22 cellular contexts compared by ENCODE assay signal in the genomic region with DNA sequence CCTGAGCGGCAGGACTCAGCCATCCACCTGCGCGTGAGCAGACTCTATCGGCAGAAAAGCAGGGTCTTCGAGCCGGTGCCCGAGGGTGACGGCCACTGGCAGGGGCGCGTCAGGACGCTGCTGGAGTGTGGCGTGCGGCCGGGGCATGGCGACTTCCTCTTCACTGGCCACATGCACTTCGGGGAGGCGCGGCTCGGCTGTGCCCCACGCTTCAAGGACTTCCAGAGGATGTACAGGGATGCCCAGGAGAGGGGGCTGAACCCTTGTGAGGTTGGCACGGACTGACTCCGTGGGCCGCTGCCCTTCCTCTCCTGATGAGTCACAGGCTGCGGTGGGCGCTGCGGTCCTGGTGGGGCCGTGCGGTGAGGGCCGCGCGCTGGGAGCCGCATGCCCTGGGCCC. TPM values are rescaled to one million over a fixed set of nuclear protein-coding genes. Genes with fewer than 3 reads are reported as not detected.
DNase-seq lines count a peak whose midpoint lies in the region; ATAC-seq and TF ChIP-seq lines count a peak whose summit lies in the region.
"Had no signal": no experiment of that assay in that cellular context is flagged by ENCODE, and none has a peak within 500 bp of the region (broad histone marks: within the 10 kb centered on the region; RNA-seq: fewer than 3 reads in every experiment).

No MANE protein-coding gene starts in this region.

- no peak overlapping the region for H2BK12ac ChIP-seq in mesenchymal stem cell (ENCODE audit: low read length in 2 of 2)

- POLR2A ChIA-PET in OCI-LY7 (lab: Charles Lee) = no interaction called here

- ATAC-seq in natural killer cell = no peak
- ATAC-seq in natural killer cell treated with Interleukin-12 subunit alpha and Interleukin-12 subunit beta and Interleukin-15 and Interleukin-18, amount 100 ng/mL, for 72 hours = no peak
- ATAC-seq in central memory CD8-positive, alpha-beta T cell (replicated peaks; ENCODE audit: extremely low read depth, poor library complexity, severe bottlenecking) = no peak
- ATAC-seq: A549; CD8-positive, alpha-beta T cell; GM12878; HepG2 had no signal

- H3K27me3 Mint-ChIP-seq in natural killer cell (ENCODE audit: low read depth in 2 of 2) = no peaks in the 10 kb centered on the region
- no peaks in the 10 kb centered on the region for H3K27me3 Mint-ChIP-seq in natural killer cell treated with Interleukin-12 subunit alpha and Interleukin-12 subunit beta and Interleukin-15 and Interleukin-18, amount 100 ng/mL, for 72 hours
- peaks cover 2% of the 10 kb centered on the region for H3K27me3 Mint-ChIP-seq in central memory CD8-positive, alpha-beta T cell

- H2BK120ac ChIP-seq in mesenchymal stem cell (ENCODE audit: low read depth, low read length) = no peak overlapping the region

- no peak overlapping the region for H3K23ac ChIP-seq in mesenchymal stem cell (ENCODE audit: low read length in 2 of 2)

- H2AFZ ChIP-seq in mesenchymal stem cell (ENCODE audit: low read depth, low read length) (no peak overlapping the region), OCI-LY7 (ENCODE audit: low read length) (no peak overlapping the region)
- H2AFZ ChIP-seq: GM23248 had no signal

- 96% methylated on average over 29 of the region's 32 CpGs for WGBS in mesenchymal stem cell

- H3K14ac ChIP-seq in mesenchymal stem cell (ENCODE audit: low read length in 2 of 2) = no peak overlapping the region

- H3K27ac ChIP-seq in mesenchymal stem cell (ENCODE audit: low read length, poor library complexity, severe bottlenecking) = no peak overlapping the region
- H3K27ac ChIP-seq in OCI-LY7 (ENCODE audit: low read depth, low read length, poor library complexity, severe bottlenecking) = no peak overlapping the region
- H3K27ac ChIP-seq: 22Rv1, A549, BLaER1, GM23248 had no signal

- no peaks in the 10 kb centered on the region for H3K9me3 ChIP-seq in mesenchymal stem cell (ENCODE audit: control insufficient read depth, low read length)
- H3K9me3 ChIP-seq in OCI-LY7 (ENCODE audit: low read length) = no peaks in the 10 kb centered on the region
- H3K9me3 ChIP-seq: A549, BLaER1 had no signal

- DNase-seq in natural killer cell (no peak), mesenchymal stem cell (no peak), C1 segment of cervical spinal cord (lab: John Stamatoyannopoulos, UW) (no peak), NOMO-1 treated with DMSO at 0.1 percent for 48 hours (lab: John Stamatoyannopoulos, UW; ENCODE audit: unreplicated experiment) (no peak), OCI-LY7 (ENCODE audit: low spot score) (no peak), NCI-H1105 (lab: John Stamatoyannopoulos, UW) (no peak)
- no peak for DNase-seq in natural killer cell treated with Interleukin-12 subunit alpha and Interleukin-12 subunit beta and Interleukin-15 and Interleukin-18, amount 100 ng/mL, for 72 hours (ENCODE audit: low spot score)
- no peak for DNase-seq in central memory CD8-positive, alpha-beta T cell (ENCODE audit: low spot score in 2 of 2)
- DNase-seq: AML-193; CD8-positive, alpha-beta T cell; DMS 273 treated with DMSO at 0.1 percent for 48 hours; DMS53; DND-41; EL; GM23248; HCEC 1CT; HFFc6 had no signal

- H3K4me3 ChIP-seq in mesenchymal stem cell (ENCODE audit: insufficient read depth in 1 of 2, low read depth in 1 of 2, low read length in 2 of 2) = no peak overlapping the region
- no peak overlapping the region for H3K4me3 ChIP-seq in OCI-LY7 (ENCODE audit: low read depth, low read length, poor library complexity, severe bottlenecking)
- H3K4me3 ChIP-seq: A549, BLaER1, GM12878, GM23248 had no signal

- H4K20me1 ChIP-seq in OCI-LY7 (ENCODE audit: insufficient read depth, low read length) = no peaks in the 10 kb centered on the region

- no peak overlapping the region for H2AK5ac ChIP-seq in mesenchymal stem cell (ENCODE audit: low read length, severe bottlenecking)

- H3K4me2 ChIP-seq in mesenchymal stem cell (ENCODE audit: low read length, poor library complexity, severe bottlenecking) (no peak overlapping the region), OCI-LY7 (ENCODE audit: low read length) (no peak overlapping the region)
- H3K4me2 ChIP-seq: A549, BLaER1 had no signal

- no peak overlapping the region for H3K9ac ChIP-seq in mesenchymal stem cell (ENCODE audit: low read length)
- H3K9ac ChIP-seq: BLaER1, GM23248 had no signal

- no peaks in the 10 kb centered on the region for H3K9me2 ChIP-seq in OCI-LY7 (ENCODE audit: insufficient read depth, low read length)

- H2BK5ac ChIP-seq in mesenchymal stem cell (ENCODE audit: low read depth, low read length, poor library complexity, severe bottlenecking) = no peak overlapping the region

- no TSS peak for BruUV-seq in OCI-LY7 (replicated peaks; lab: Mats Ljungman, UMichigan)

- H3K27me3 ChIP-seq in mesenchymal stem cell (ENCODE audit: control insufficient read depth in 1 of 2, insufficient read depth in 1 of 2, low read length in 2 of 2) = no peaks in the 10 kb centered on the region

- no peaks in the 10 kb centered on the region for H3K9me3 Mint-ChIP-seq in natural killer cell
- no peaks in the 10 kb centered on the region for H3K9me3 Mint-ChIP-seq in natural killer cell treated with Interleukin-12 subunit alpha and Interleukin-12 subunit beta and Interleukin-15 and Interleukin-18, amount 100 ng/mL, for 72 hours
- no peaks in the 10 kb centered on the region for H3K9me3 Mint-ChIP-seq in central memory CD8-positive, alpha-beta T cell
- H3K9me3 Mint-ChIP-seq: CD8-positive, alpha-beta T cell; HFFc6 had no signal

- H3K79me2 ChIP-seq in OCI-LY7 (ENCODE audit: insufficient read depth, low read depth, low read length) = no peaks in the 10 kb centered on the region

- H2BK15ac ChIP-seq in mesenchymal stem cell (ENCODE audit: low read depth, poor library complexity, severe bottlenecking) = no peak overlapping the region

- peaks cover 54% of the 10 kb centered on the region for H3K4me1 ChIP-seq in mesenchymal stem cell (ENCODE audit: control insufficient read depth, insufficient read depth, low read depth, low read length)
- H3K4me1 ChIP-seq in OCI-LY7 (ENCODE audit: insufficient read depth, low read length, poor library complexity, severe bottlenecking) = peaks cover 9% of the 10 kb centered on the region

- H3K4me3 Mint-ChIP-seq in natural killer cell = peak overlapping the region; percentile 66
- no peak overlapping the region for H3K4me3 Mint-ChIP-seq in natural killer cell treated with Interleukin-12 subunit alpha and Interleukin-12 subunit beta and Interleukin-15 and Interleukin-18, amount 100 ng/mL, for 72 hours
- H3K4me3 Mint-ChIP-seq in central memory CD8-positive, alpha-beta T cell = no peak overlapping the region
- H3K4me3 Mint-ChIP-seq: CD8-positive, alpha-beta T cell; HFFc6 had no signal

- intact Hi-C loops in natural killer cell (cut with micrococcal nuclease) = no loop called here
- intact Hi-C loops in OCI-LY7 (cut with micrococcal nuclease; ENCODE audit: unreplicated experiment) = no loop called here

- H3K4me1 Mint-ChIP-seq in natural killer cell = peaks cover 18 to 58% of the 10 kb centered on the region in 2 donors
- H3K4me1 Mint-ChIP-seq in natural killer cell treated with Interleukin-12 subunit alpha and Interleukin-12 subunit beta and Interleukin-15 and Interleukin-18, amount 100 ng/mL, for 72 hours (ENCODE audit: low read depth in 2 of 2) = peaks cover 0 to 24% of the 10 kb centered on the region in 2 donors
- H3K4me1 Mint-ChIP-seq in central memory CD8-positive, alpha-beta T cell = peaks cover 5% of the 10 kb centered on the region

- H3K18ac ChIP-seq in mesenchymal stem cell (ENCODE audit: low read depth in 1 of 2, low read length in 2 of 2) = no peak overlapping the region

- peak overlapping the region; percentile 84 to 87 for H3K27ac Mint-ChIP-seq in natural killer cell
- no peak overlapping the region for H3K27ac Mint-ChIP-seq in natural killer cell treated with Interleukin-12 subunit alpha and Interleukin-12 subunit beta and Interleukin-15 and Interleukin-18, amount 100 ng/mL, for 72 hours
- peak overlapping the region; percentile 46 for H3K27ac Mint-ChIP-seq in central memory CD8-positive, alpha-beta T cell (ENCODE audit: low read depth)
- H3K27ac Mint-ChIP-seq: CD8-positive, alpha-beta T cell; HFFc6 had no signal

- peaks cover 44% of the 10 kb centered on the region for H3K79me1 ChIP-seq in mesenchymal stem cell (replicated peaks; ENCODE audit: low read length, poor library complexity, severe bottlenecking)

- no peak for TF ChIP-seq CTCF in natural killer cell (IDR thresholded peaks at IDR 0.05)
- TF ChIP-seq CTCF in OCI-LY7 (conservative IDR thresholded peaks at IDR 0.05; ENCODE audit: low read length) = no peak

- peak overlapping the region; percentile 11 for H4K91ac ChIP-seq in mesenchymal stem cell (ENCODE audit: low read length)

- H4K8ac ChIP-seq in mesenchymal stem cell (ENCODE audit: low read length) = no peak overlapping the region

- peaks cover 59 to 83% of the 10 kb centered on the region in 2 experiments for H3K36me3 ChIP-seq in mesenchymal stem cell (ENCODE audit: control insufficient read depth in 1 of 2, insufficient read depth in 2 of 2, low read depth in 1 of 2, low read length in 2 of 2)
- H3K36me3 ChIP-seq in OCI-LY7 (ENCODE audit: insufficient read depth, low read length) = no peaks in the 10 kb centered on the region

- H3K4ac ChIP-seq in mesenchymal stem cell (ENCODE audit: low read depth in 1 of 2, low read length in 2 of 2) = no peak overlapping the region

- CTCF ChIA-PET in OCI-LY7 (lab: Charles Lee; ENCODE audit: unreplicated experiment) = no interaction called here

- H3K36me3 Mint-ChIP-seq in natural killer cell = no peaks in the 10 kb centered on the region
- H3K36me3 Mint-ChIP-seq in natural killer cell treated with Interleukin-12 subunit alpha and Interleukin-12 subunit beta and Interleukin-15 and Interleukin-18, amount 100 ng/mL, for 72 hours = peaks cover 5% of the 10 kb centered on the region
- peaks cover 43% of the 10 kb centered on the region for H3K36me3 Mint-ChIP-seq in central memory CD8-positive, alpha-beta T cell (ENCODE audit: insufficient read depth)

RNA-seq across cellular contexts. Expression of a gene that starts 14.9 kb away (rescaled TPM):
- total RNA-seq in natural killer cell (100 to 1,000 TPM; 227 to 390 (median 325) TPM), OCI-LY7 (2022) (19.3 and 23.3 TPM in 2 replicates)
- total RNA-seq in natural killer cell treated with Interleukin-12 subunit alpha and Interleukin-12 subunit beta and Interleukin-15 and Interleukin-18, amount 100 ng/mL, for 72 hours = 100 to 1,000 TPM; 179 to 208 TPM
- 15.1 TPM for polyA plus RNA-seq in mesenchymal stem cell (2013, experiment 1 of 2)
- polyA plus RNA-seq in mesenchymal stem cell (2013, experiment 2 of 2) = 14.1 TPM
- 16.9 and 18.8 TPM in 2 replicates for total RNA-seq in OCI-LY7 (2014; rRNA removed; shearing (Covaris generic))

Comparison
In these comparisons a context has a peak if more than half of its experiments do, and no peak if none do; other contexts are left out.
1. H3K27ac Mint-ChIP-seq: peak in natural killer cell (2 of 2) and central memory CD8-positive, alpha-beta T cell (single experiment); none in natural killer cell treated with Interleukin-12 subunit alpha and Interleukin-12 subunit beta and Interleukin-15 and Interleukin-18, amount 100 ng/mL, for 72 hours (0 of 2).
2. RNA of a gene that starts 14.9 kb away (total RNA-seq): 227 to 390 TPM in natural killer cell and 179 to 208 TPM in natural killer cell treated with Interleukin-12 subunit alpha and Interleukin-12 subunit beta and Interleukin-15 and Interleukin-18, amount 100 ng/mL, for 72 hours; 16.9 to 23.3 TPM in OCI-LY7; every median in the first group is over 4 times any median in the second.